Comparison of ENCODE assay signal across 8 cellular contexts in genomic region chr12:51820721-51821422, GRCh38. TPM values are rescaled to one million over a fixed set of nuclear protein-coding genes. Genes with fewer than 3 reads are reported as not detected.
A peak's percentile ranks its signal among the peaks of the same experiment; 100 is the strongest.
DNase-seq lines count a peak whose midpoint lies in the region; ATAC-seq and TF ChIP-seq lines count a peak whose summit lies in the region.

No MANE protein-coding gene starts in this region.

- H3K4me1 ChIP-seq in lung (ENCODE audit: control insufficient read depth in 2 of 2, insufficient read depth in 2 of 2, low read length in 2 of 2), result no peaks in the 10 kb centered on the region

- peak overlapping the region in 1 of 2 donors; percentile 9 for H3K27ac ChIP-seq in lung (ENCODE audit: low read depth in 1 of 2, low read length in 1 of 2)

- peaks cover 0 to 2% of the 10 kb centered on the region in 2 donors for H3K36me3 ChIP-seq in lung (ENCODE audit: control insufficient read depth in 2 of 2, insufficient read depth in 2 of 2, low read length in 2 of 2)

- TF ChIP-seq CTCF in WI38 (IDR thresholded peaks at IDR 0.05; ENCODE audit: low read depth, low read length) (no peak), cardiac fibroblast (IDR thresholded peaks at IDR 0.05; ENCODE audit: low read depth, low read length) (no peak), lung (IDR thresholded peaks at IDR 0.05; ENCODE audit: control extremely low read depth, extremely low read depth) (peak; percentile 9)

- 7 to 28% methylated on average over 59 to 94 of the region's 94 CpGs for WGBS in lung, 2 donors

- peak overlapping the region; percentile 57 for H3K4me3 ChIP-seq in WI38 (ENCODE audit: low read depth, low read length)
- peak overlapping the region; percentile 36 to 57 for H3K4me3 ChIP-seq in cardiac fibroblast (replicated peaks in 1 of 2; ENCODE audit: low read depth in 2 of 2, low read length in 2 of 2)
- H3K4me3 ChIP-seq in lung, result peak overlapping the region; percentile 33

- H3K9me3 ChIP-seq in lung (ENCODE audit: control insufficient read depth in 2 of 2, insufficient read depth in 1 of 2, low read length in 1 of 2), result no peaks in the 10 kb centered on the region

- in situ Hi-C loops in G401 (cut with HindIII; ENCODE audit: low sequenced_read_pairs), result no loop called here

- no peaks in the 10 kb centered on the region for H3K27me3 ChIP-seq in lung (ENCODE audit: control insufficient read depth, insufficient read depth)

- ATAC-seq in lung (ENCODE audit: insufficient read depth, low FRiP score) (peak; percentile 44), HG03097 (IDR thresholded peaks at IDR 0.05; ENCODE audit: low FRiP score, unreplicated experiment) (no peak), HG02852 (IDR thresholded peaks at IDR 0.05; ENCODE audit: unreplicated experiment) (no peak)

- DNase-seq in G401 (ENCODE audit: low spot score) (peak; percentile 57), NCI-H1694 (lab: John Stamatoyannopoulos, UW) (peak; percentile 55), cardiac fibroblast (ENCODE audit: low read depth in 2 of 2) (peak; percentile 37 to 45), lung (ENCODE audit: low spot score) (no peak)
- DNase-seq in stimulated activated CD8-positive, alpha-beta memory T cell treated with anti-CD3 and anti-CD28 coated beads, Interleukin-15, amount 100 ng/mL, for 1 hour (ENCODE audit: low read depth), result peak; percentile 52

RNA-seq across cellular contexts. Expression of gene FIGNL2, which starts 27.6 kb away (rescaled TPM):
- total RNA-seq in G401 (2014; rRNA removed; shearing (Covaris generic)), result 11.1 and 12.8 TPM in 2 replicates
- total RNA-seq in lung, result 1 to 10 TPM in 1 of 2 donors, under 1 TPM in 1; 0.89 to 1.9 TPM
- polyA plus RNA-seq in lung, result under 1 TPM; 0.33 to 0.71 TPM
